8 cellular contexts compared by ENCODE assay signal in genomic region chr14:22919601-22919921, GRCh38. TPM values are rescaled to one million over a fixed set of nuclear protein-coding genes. Genes with fewer than 3 reads are reported as not detected.
A peak's percentile ranks its signal among the peaks of the same experiment; 100 is the strongest.
DNase-seq lines count a peak whose midpoint lies in the region; ATAC-seq and TF ChIP-seq lines count a peak whose summit lies in the region.

No MANE protein-coding gene starts in this region.

- H3K4me3 ChIP-seq in AG04450 (ENCODE audit: low read depth, low read length) = peak overlapping the region; percentile 41
- H3K4me3 ChIP-seq in H7 (ENCODE audit: insufficient read depth, low read depth, low read length) = peak overlapping the region; percentile 27
- H3K4me3 ChIP-seq in iPS-18c (ENCODE audit: insufficient read depth, low read depth, low read length) = peak overlapping the region; percentile 29

- CTCF ChIA-PET in AG04450 (lab: Charles Lee) = interaction anchor here (0.7 to 5.9 kb wide), 7 partner anchors 10 to 363 kb away, joined by 3 to 36 read pairs (median 11); partner anchors contain the start of gene PRMT5

- intact Hi-C loops in activated T-helper 1 cell treated with anti-CD3 and anti-CD28 coated beads, Interleukin-12 subunit alpha, Interleukin-12 subunit beta, Interleukin-2, Interleukin-4 antibody, amounts not matched to agents 30 ng/mL and 10 ng/mL and 1 ng/mL, durations not matched to agents 14 hours and 24 hours and 36 hours (cut with micrococcal nuclease) = loop anchor here (1.0 to 5.0 kb wide), 14 partner anchors 10 to 1651 kb away; partner anchors contain the start of genes ACIN1, C14orf119, DAD1 and HAUS4

- POLR2A ChIA-PET in AG04450 (lab: Yijun Ruan, JAX) = interaction anchor here (0.6 to 1.3 kb wide), 5 partner anchors 8 to 175 kb away, joined by 3 to 9 read pairs (median 4); partner anchors contain the start of genes ACIN1, C14orf119 and PRMT5

- no peak for DNase-seq in AG04450 (ENCODE audit: low read depth, low spot score)
- no peak for DNase-seq in H7
- no peak for DNase-seq in activated T-helper 1 cell treated with anti-CD3 and anti-CD28 coated beads, Interleukin-12 subunit alpha, Interleukin-12 subunit beta, Interleukin-2, Interleukin-4 antibody, amounts not matched to agents 30 ng/mL and 10 ng/mL and 1 ng/mL, durations not matched to agents 14 hours and 24 hours and 36 hours (ENCODE audit: low spot score)
- DNase-seq in OCI-M1 (lab: John Stamatoyannopoulos, UW) = no peak

- no peak for TF ChIP-seq CTCF in AG04450 (IDR thresholded peaks at IDR 0.05; ENCODE audit: low read depth, low read length)

- H3K4me3 Mint-ChIP-seq in activated T-helper 1 cell treated with anti-CD3 and anti-CD28 coated beads, Interleukin-12 subunit alpha, Interleukin-12 subunit beta, Interleukin-2, Interleukin-4 antibody, amounts not matched to agents 30 ng/mL and 10 ng/mL and 1 ng/mL, durations not matched to agents 14 hours and 24 hours and 36 hours = peak overlapping the region; percentile 95

- H3K27ac ChIP-seq in AG04450 (ENCODE audit: low read depth, low read length) = peak overlapping the region; percentile 54
- peak overlapping the region; percentile 100 for H3K27ac ChIP-seq in temporal lobe (ENCODE audit: low read depth, low read length)

- peaks cover 4% of the 10 kb centered on the region for H3K27me3 Mint-ChIP-seq in activated T-helper 1 cell treated with anti-CD3 and anti-CD28 coated beads, Interleukin-12 subunit alpha, Interleukin-12 subunit beta, Interleukin-2, Interleukin-4 antibody, amounts not matched to agents 30 ng/mL and 10 ng/mL and 1 ng/mL, durations not matched to agents 14 hours and 24 hours and 36 hours (ENCODE audit: insufficient read depth)

- peaks cover 54% of the 10 kb centered on the region for H3K4me1 Mint-ChIP-seq in activated T-helper 1 cell treated with anti-CD3 and anti-CD28 coated beads, Interleukin-12 subunit alpha, Interleukin-12 subunit beta, Interleukin-2, Interleukin-4 antibody, amounts not matched to agents 30 ng/mL and 10 ng/mL and 1 ng/mL, durations not matched to agents 14 hours and 24 hours and 36 hours (ENCODE audit: low read depth)

- ATAC-seq in HG03521 (IDR thresholded peaks at IDR 0.05; ENCODE audit: unreplicated experiment) (no peak), HG02798 (IDR thresholded peaks at IDR 0.05; ENCODE audit: poor library complexity, unreplicated experiment) (no peak)

- H3K27ac Mint-ChIP-seq in activated T-helper 1 cell treated with anti-CD3 and anti-CD28 coated beads, Interleukin-12 subunit alpha, Interleukin-12 subunit beta, Interleukin-2, Interleukin-4 antibody, amounts not matched to agents 30 ng/mL and 10 ng/mL and 1 ng/mL, durations not matched to agents 14 hours and 24 hours and 36 hours = peak overlapping the region; percentile 100

- no peaks in the 10 kb centered on the region for H3K9me3 Mint-ChIP-seq in activated T-helper 1 cell treated with anti-CD3 and anti-CD28 coated beads, Interleukin-12 subunit alpha, Interleukin-12 subunit beta, Interleukin-2, Interleukin-4 antibody, amounts not matched to agents 30 ng/mL and 10 ng/mL and 1 ng/mL, durations not matched to agents 14 hours and 24 hours and 36 hours

- peaks cover 31% of the 10 kb centered on the region for H3K36me3 ChIP-seq in H7 (replicated peaks; ENCODE audit: control insufficient read depth, insufficient read depth, low read length)

- no peaks in the 10 kb centered on the region for H3K9me3 ChIP-seq in AG04450 (ENCODE audit: control insufficient read depth, insufficient read depth, low read length)
- peaks cover under 1% of the 10 kb centered on the region for H3K9me3 ChIP-seq in iPS-18c (ENCODE audit: control insufficient read depth, insufficient read depth, low read length)

- no peaks in the 10 kb centered on the region for H3K27me3 ChIP-seq in AG04450 (ENCODE audit: control insufficient read depth, insufficient read depth, low read length)
- no peaks in the 10 kb centered on the region for H3K27me3 ChIP-seq in H7 (ENCODE audit: control insufficient read depth, insufficient read depth, low read length)

- H3K36me3 Mint-ChIP-seq in activated T-helper 1 cell treated with anti-CD3 and anti-CD28 coated beads, Interleukin-12 subunit alpha, Interleukin-12 subunit beta, Interleukin-2, Interleukin-4 antibody, amounts not matched to agents 30 ng/mL and 10 ng/mL and 1 ng/mL, durations not matched to agents 14 hours and 24 hours and 36 hours (ENCODE audit: low read depth) = peaks cover 46% of the 10 kb centered on the region

RNA-seq across cellular contexts. Expression of gene RBM23, which starts 0.6 kb away (rescaled TPM):
- 46.2 and 47.2 TPM in 2 replicates for polyA plus RNA-seq in AG04450 (2011; rRNA removed)
- polyA minus RNA-seq in AG04450 (2011; rRNA and poly(A)+ RNA removed) = 73.1 and 79.5 TPM in 2 replicates
- total RNA-seq in H7 (2014; rRNA removed; shearing (Covaris generic)) = 41.9 and 45.0 TPM in 2 replicates
- 86.4 and 90.5 TPM in 2 replicates for total RNA-seq in activated T-helper 1 cell treated with anti-CD3 and anti-CD28 coated beads, Interleukin-12 subunit alpha, Interleukin-12 subunit beta, Interleukin-2, Interleukin-4 antibody, amounts not matched to agents 30 ng/mL and 10 ng/mL and 1 ng/mL, durations not matched to agents 14 hours and 24 hours and 36 hours
- 66.6 TPM for total RNA-seq in temporal lobe

RNA-seq across cellular contexts. Expression of gene PRMT5, which starts 9.6 kb away (rescaled TPM):
- 125 and 133 TPM in 2 replicates for polyA plus RNA-seq in AG04450 (2011; rRNA removed)
- 144 and 157 TPM in 2 replicates for polyA minus RNA-seq in AG04450 (2011; rRNA and poly(A)+ RNA removed)
- 86.7 and 114 TPM in 2 replicates for total RNA-seq in H7 (2014; rRNA removed; shearing (Covaris generic))
- total RNA-seq in activated T-helper 1 cell treated with anti-CD3 and anti-CD28 coated beads, Interleukin-12 subunit alpha, Interleukin-12 subunit beta, Interleukin-2, Interleukin-4 antibody, amounts not matched to agents 30 ng/mL and 10 ng/mL and 1 ng/mL, durations not matched to agents 14 hours and 24 hours and 36 hours = 174 and 180 TPM in 2 replicates
- total RNA-seq in temporal lobe = 44.0 TPM

RNA-seq across cellular contexts. Expression of gene REM2, which starts 36.5 kb away (rescaled TPM):
- polyA plus RNA-seq in AG04450 (2011; rRNA removed) = 0.06 and 0.19 TPM in 2 replicates
- polyA minus RNA-seq in AG04450 (2011; rRNA and poly(A)+ RNA removed) = 0.23 TPM in 1 of 2 replicates, not detected in the other
- total RNA-seq in H7 (2014; rRNA removed; shearing (Covaris generic)) = 0.33 and 0.73 TPM in 2 replicates
- 0.39 TPM in 1 of 2 replicates, not detected in the other for total RNA-seq in activated T-helper 1 cell treated with anti-CD3 and anti-CD28 coated beads, Interleukin-12 subunit alpha, Interleukin-12 subunit beta, Interleukin-2, Interleukin-4 antibody, amounts not matched to agents 30 ng/mL and 10 ng/mL and 1 ng/mL, durations not matched to agents 14 hours and 24 hours and 36 hours
- total RNA-seq in temporal lobe = 2.0 TPM

RNA-seq across cellular contexts. Expression of gene HAUS4, which starts 37.3 kb away (rescaled TPM):
- polyA plus RNA-seq in AG04450 (2011; rRNA removed) = 22.7 and 25.4 TPM in 2 replicates
- 11.1 and 18.0 TPM in 2 replicates for polyA minus RNA-seq in AG04450 (2011; rRNA and poly(A)+ RNA removed)
- 96.5 and 104 TPM in 2 replicates for total RNA-seq in H7 (2014; rRNA removed; shearing (Covaris generic))
- 52.4 and 56.4 TPM in 2 replicates for total RNA-seq in activated T-helper 1 cell treated with anti-CD3 and anti-CD28 coated beads, Interleukin-12 subunit alpha, Interleukin-12 subunit beta, Interleukin-2, Interleukin-4 antibody, amounts not matched to agents 30 ng/mL and 10 ng/mL and 1 ng/mL, durations not matched to agents 14 hours and 24 hours and 36 hours
- total RNA-seq in temporal lobe = 17.9 TPM

RNA-seq across cellular contexts. Expression of gene LRP10, which starts 48.0 kb away (rescaled TPM):
- polyA plus RNA-seq in AG04450 (2011; rRNA removed) = 87.8 and 125 TPM in 2 replicates
- 128 and 185 TPM in 2 replicates for polyA minus RNA-seq in AG04450 (2011; rRNA and poly(A)+ RNA removed)
- 9.5 and 19.3 TPM in 2 replicates for total RNA-seq in H7 (2014; rRNA removed; shearing (Covaris generic))
- 44.6 and 46.0 TPM in 2 replicates for total RNA-seq in activated T-helper 1 cell treated with anti-CD3 and anti-CD28 coated beads, Interleukin-12 subunit alpha, Interleukin-12 subunit beta, Interleukin-2, Interleukin-4 antibody, amounts not matched to agents 30 ng/mL and 10 ng/mL and 1 ng/mL, durations not matched to agents 14 hours and 24 hours and 36 hours
- total RNA-seq in temporal lobe = 4.7 TPM
